17 cellular contexts compared by ENCODE assay signal in genomic region chr14:52020866-52021717, GRCh38. TPM values are rescaled to one million over a fixed set of nuclear protein-coding genes. Genes with fewer than 3 reads are reported as not detected.
DNase-seq lines count a peak whose midpoint lies in the region; ATAC-seq, FAIRE-seq and TF ChIP-seq lines count a peak whose summit lies in the region.
"Had no signal": no experiment of that assay in that cellular context is flagged by ENCODE, and none has a peak within 500 bp of the region (broad histone marks: within the 10 kb centered on the region; RNA-seq: fewer than 3 reads in every experiment).

No MANE protein-coding gene starts in this region.

- DNase-seq in activated CD4-positive, alpha-beta T cell treated with anti-CD3 and anti-CD28 coated beads for 36 hours: no peak
- no peak for DNase-seq in activated CD4-positive, alpha-beta T cell treated with anti-CD3 and anti-CD28 coated beads for 1 hour
- DNase-seq in OCI-M1 (lab: John Stamatoyannopoulos, UW) (peak; percentile 68), endothelial cell of umbilical vein (ENCODE audit: low read depth, low spot score) (peak; percentile 83), gastrocnemius medialis (no peak), NCI-H1417 treated with DMSO at 0.1 percent for 48 hours (lab: John Stamatoyannopoulos, UW) (no peak), lower lobe of right lung (no peak)
- DNase-seq: 8988T, activated B cell treated with CpG ODN at 0.5 μM for 24 hours, Caco-2, immature natural killer cell, NCI-H526 treated with DMSO at 0.1 percent for 48 hours, nephron progenitor cell, SHP77 had no signal

- H3K27ac ChIP-seq in endothelial cell of umbilical vein (ENCODE audit: insufficient read depth, low read depth, low read length): peak overlapping the region; percentile 88
- H3K27ac ChIP-seq in gastrocnemius medialis: peak overlapping the region in 3 of 4 donors; percentile 28 to 57 (median 46)
- no peak overlapping the region for H3K27ac ChIP-seq in lower lobe of right lung

- no peaks in the 10 kb centered on the region for H4K20me1 ChIP-seq in endothelial cell of umbilical vein (replicated peaks; ENCODE audit: control insufficient read depth, extremely low read depth, insufficient read depth, low read length)

- H3K79me2 ChIP-seq in endothelial cell of umbilical vein (ENCODE audit: control insufficient read depth, insufficient read depth, low read length): no peaks in the 10 kb centered on the region

- TSS peak; percentile 31 for BruUV-seq in endothelial cell of umbilical vein (replicated peaks; lab: Mats Ljungman, UMichigan)

- H3K27me3 ChIP-seq in endothelial cell of umbilical vein (ENCODE audit: control insufficient read depth in 2 of 2, insufficient read depth in 2 of 2, low read length in 2 of 2) (peaks cover 0 to 2% of the 10 kb centered on the region in 2 experiments), gastrocnemius medialis (no peaks in the 10 kb centered on the region), lower lobe of right lung (ENCODE audit: low read depth) (no peaks in the 10 kb centered on the region)

- no peaks in the 10 kb centered on the region for H3K9me1 ChIP-seq in endothelial cell of umbilical vein (replicated peaks; ENCODE audit: control insufficient read depth, extremely low read depth, insufficient read depth, low read length)

- peak; percentile 18 for ATAC-seq in activated CD4-positive, alpha-beta T cell treated with anti-CD3 and anti-CD28 coated beads for 36 hours
- no peak for ATAC-seq in gastrocnemius medialis
- no peak for ATAC-seq in HG02870 (IDR thresholded peaks at IDR 0.05; ENCODE audit: unreplicated experiment)
- no peak for ATAC-seq in lower lobe of right lung

- peaks cover 33% of the 10 kb centered on the region for H3K4me1 Mint-ChIP-seq in activated CD4-positive, alpha-beta T cell treated with anti-CD3 and anti-CD28 coated beads for 36 hours
- H3K4me1 Mint-ChIP-seq: nephron progenitor cell had no signal

- in situ Hi-C loops in gastrocnemius medialis (cut with MboI; ENCODE audit: low sequenced_read_pairs in 4 of 4): no loop called here

- H2AFZ ChIP-seq in endothelial cell of umbilical vein (ENCODE audit: low read depth, low read length): no peak overlapping the region

- H3K4me3 Mint-ChIP-seq in activated CD4-positive, alpha-beta T cell treated with anti-CD3 and anti-CD28 coated beads for 36 hours: no peak overlapping the region
- H3K4me3 Mint-ChIP-seq: activated B cell treated with CpG ODN at 0.5 μM for 24 hours; activated T-helper 17 cell treated with anti-CD3 and anti-CD28 coated beads, Interleukin-2, amount 50 U/mL, for 72 hours; nephron progenitor cell; type B pancreatic cell had no signal

- CTCF ChIA-PET in activated CD4-positive, alpha-beta T cell treated with anti-CD3 and anti-CD28 coated beads for 36 hours (lab: Charles Lee): interaction anchor here (0.9 kb wide), 1 partner anchor 25 kb away, joined by 3 read pairs; no protein-coding TSS in a partner anchor
- CTCF ChIA-PET in endothelial cell of umbilical vein (lab: Charles Lee): interaction anchor here (0.7 to 3.4 kb wide), 8 partner anchors 9 to 51 kb away, joined by 3 to 15 read pairs (median 4); partner anchors contain the start of gene NID2

- H3K4me2 ChIP-seq in endothelial cell of umbilical vein (ENCODE audit: insufficient read depth, low read length): peak overlapping the region; percentile 58

- H3K36me3 Mint-ChIP-seq in activated CD4-positive, alpha-beta T cell treated with anti-CD3 and anti-CD28 coated beads for 36 hours (ENCODE audit: low read depth): no peaks in the 10 kb centered on the region

- peaks cover 6% of the 10 kb centered on the region for H3K27me3 Mint-ChIP-seq in activated CD4-positive, alpha-beta T cell treated with anti-CD3 and anti-CD28 coated beads for 36 hours
- H3K27me3 Mint-ChIP-seq: activated B cell treated with CpG ODN at 0.5 μM for 24 hours; activated T-helper 17 cell treated with anti-CD3 and anti-CD28 coated beads, Interleukin-2, amount 50 U/mL, for 72 hours had no signal

- peaks cover 7% of the 10 kb centered on the region for H3K9me3 Mint-ChIP-seq in activated CD4-positive, alpha-beta T cell treated with anti-CD3 and anti-CD28 coated beads for 36 hours (ENCODE audit: low read depth)
- H3K9me3 Mint-ChIP-seq: immature natural killer cell, nephron progenitor cell had no signal

- no peaks in the 10 kb centered on the region for H3K9me3 ChIP-seq in endothelial cell of umbilical vein (replicated peaks; ENCODE audit: control insufficient read depth, insufficient read depth, low read length)
- no peaks in the 10 kb centered on the region for H3K9me3 ChIP-seq in gastrocnemius medialis
- no peaks in the 10 kb centered on the region for H3K9me3 ChIP-seq in lower lobe of right lung
- H3K9me3 ChIP-seq: Caco-2 had no signal

- peak; percentile 72 for FAIRE-seq in endothelial cell of umbilical vein (lab: Jason Lieb, UNC)

- POLR2A ChIA-PET in activated CD4-positive, alpha-beta T cell treated with anti-CD3 and anti-CD28 coated beads for 36 hours (lab: Charles Lee): no interaction called here
- POLR2A ChIA-PET in endothelial cell of umbilical vein (lab: Charles Lee): interaction anchor here (0.7 kb wide), 1 partner anchor 8 kb away, joined by 3 read pairs; no protein-coding TSS in a partner anchor

- H3K9ac ChIP-seq in endothelial cell of umbilical vein (replicated peaks; ENCODE audit: extremely low read depth, insufficient read depth, low read length): peak overlapping the region; percentile 19

- H3K4me1 ChIP-seq in endothelial cell of umbilical vein (ENCODE audit: control insufficient read depth, extremely low read depth, insufficient read depth, low read length) (peaks cover 67% of the 10 kb centered on the region), gastrocnemius medialis (peaks cover 0 to 21% of the 10 kb centered on the region in 2 donors), lower lobe of right lung (peaks cover 23% of the 10 kb centered on the region)

- H3K27ac Mint-ChIP-seq in activated CD4-positive, alpha-beta T cell treated with anti-CD3 and anti-CD28 coated beads for 36 hours: no peak overlapping the region
- H3K27ac Mint-ChIP-seq: activated B cell treated with CpG ODN at 0.5 μM for 24 hours; activated T-helper 17 cell treated with anti-CD3 and anti-CD28 coated beads, Interleukin-2, amount 50 U/mL, for 72 hours; immature natural killer cell; nephron progenitor cell had no signal

- dilution Hi-C loops in endothelial cell of umbilical vein (cut with MboI; ENCODE audit: extremely low pct_ligation_motif_present, low sequenced_read_pairs): no loop called here

- H3K36me3 ChIP-seq in endothelial cell of umbilical vein (ENCODE audit: control insufficient read depth in 2 of 2, extremely low read depth in 1 of 2, insufficient read depth in 2 of 2, low read length in 2 of 2) (no peaks in the 10 kb centered on the region), gastrocnemius medialis (no peaks in the 10 kb centered on the region), lower lobe of right lung (peaks cover 5% of the 10 kb centered on the region)

- TF ChIP-seq CTCF in endothelial cell of umbilical vein (IDR thresholded peaks at IDR 0.05; ENCODE audit: extremely low read depth in 1 of 2, insufficient read depth in 1 of 2, low read depth in 1 of 2, low read length in 2 of 2) (no peak), gastrocnemius medialis (IDR thresholded peaks at IDR 0.05 in 4 of 5, conservative IDR thresholded peaks at IDR 0.05 in 1 of 5) (no peak), lower lobe of right lung (IDR thresholded peaks at IDR 0.05) (no peak)

- H3K4me3 ChIP-seq in endothelial cell of umbilical vein (replicated peaks in 1 of 3; ENCODE audit: insufficient read depth in 1 of 3, low read depth in 1 of 3, low read length in 3 of 3) (no peak overlapping the region), gastrocnemius medialis (no peak overlapping the region), lower lobe of right lung (no peak overlapping the region)

- intact Hi-C loops in activated CD4-positive, alpha-beta T cell treated with anti-CD3 and anti-CD28 coated beads for 36 hours (cut with DNase I, micrococcal nuclease): no loop called here
- intact Hi-C loops in endothelial cell of umbilical vein (cut with micrococcal nuclease): loop anchor here (1.0 kb wide), 2 partner anchors 48 to 110 kb away; partner anchors contain the start of gene NID2
- intact Hi-C loops in gastrocnemius medialis (cut with DNase I; ENCODE audit: low total_unique reads): no loop called here
- intact Hi-C loops in lower lobe of right lung (cut with DNase I): no loop called here

- TF ChIP-seq POLR2A in endothelial cell of umbilical vein (IDR thresholded peaks at IDR 0.05; ENCODE audit: low read depth, low read length) (no peak), gastrocnemius medialis (IDR thresholded peaks at IDR 0.05) (no peak)

TF ChIP-seq in endothelial cell of umbilical vein, 7 proteins besides CTCF, POLR2A, EP300 and RAD21 (continues in another document):
- peak; percentile 23 for TF ChIP-seq POLR2AphosphoS5 (IDR thresholded peaks at IDR 0.05; ENCODE audit: insufficient read depth, low read depth, low read length)

RNA-seq across cellular contexts. Expression of gene RTRAF, which starts 31.7 kb away (rescaled TPM):
- total RNA-seq in activated CD4-positive, alpha-beta T cell treated with anti-CD3 and anti-CD28 coated beads for 36 hours: 100 to 1,000 TPM; 232 to 254 TPM
- total RNA-seq in endothelial cell of umbilical vein (225 and 237 TPM in 2 replicates), gastrocnemius medialis (10 to 100 TPM; 68.6 to 91.2 (median 78.4) TPM), lower lobe of right lung (124 TPM)
- polyA plus RNA-seq in endothelial cell of umbilical vein: 46.8 and 64.0 TPM in 2 replicates
- 113 TPM in 2 replicates for polyA plus RNA-seq in endothelial cell of umbilical vein (2011; cell fraction: cytosol; rRNA removed)
- 62.2 and 65.4 TPM in 2 replicates for polyA plus RNA-seq in endothelial cell of umbilical vein (2011; cell fraction: nucleus; rRNA removed)
- 264 and 316 TPM in 2 replicates for polyA plus RNA-seq in endothelial cell of umbilical vein (2012)
- 92.0 and 93.6 TPM in 2 replicates for polyA minus RNA-seq in endothelial cell of umbilical vein
- 195 TPM for polyA minus RNA-seq in endothelial cell of umbilical vein (2011; cell fraction: cytosol; rRNA and poly(A)+ RNA removed)
- polyA minus RNA-seq in endothelial cell of umbilical vein (2011; cell fraction: nucleus; rRNA and poly(A)+ RNA removed): 50.8 and 56.7 TPM in 2 replicates

RNA-seq across cellular contexts. Expression of gene NID2, which starts 47.8 kb away (rescaled TPM):
- total RNA-seq in activated CD4-positive, alpha-beta T cell treated with anti-CD3 and anti-CD28 coated beads for 36 hours: not detected
- total RNA-seq in endothelial cell of umbilical vein: 33.0 and 56.7 TPM in 2 replicates
- polyA plus RNA-seq in endothelial cell of umbilical vein: 21.7 and 22.5 TPM in 2 replicates
- polyA plus RNA-seq in endothelial cell of umbilical vein (2011; cell fraction: cytosol; rRNA removed): 14.2 and 17.0 TPM in 2 replicates
- 36.9 and 38.6 TPM in 2 replicates for polyA plus RNA-seq in endothelial cell of umbilical vein (2011; cell fraction: nucleus; rRNA removed)
- polyA plus RNA-seq in endothelial cell of umbilical vein (2012): 1.7 and 2.7 TPM in 2 replicates
- 34.1 and 39.0 TPM in 2 replicates for polyA minus RNA-seq in endothelial cell of umbilical vein
- polyA minus RNA-seq in endothelial cell of umbilical vein (2011; cell fraction: cytosol; rRNA and poly(A)+ RNA removed): 0.31 TPM
- 22.0 and 32.9 TPM in 2 replicates for polyA minus RNA-seq in endothelial cell of umbilical vein (2011; cell fraction: nucleus; rRNA and poly(A)+ RNA removed)
- total RNA-seq in gastrocnemius medialis: 1 to 10 TPM; 1.9 to 5.6 (median 4.3) TPM
- 14.6 TPM for total RNA-seq in lower lobe of right lung
- total RNA-seq: activated B cell treated with CpG ODN at 0.5 μM for 24 hours had no signal

Comparison
In these comparisons a context has a peak if more than half of its experiments do, and no peak if none do; other contexts are left out.
1. DNase-seq: peak in OCI-M1 (single experiment) and endothelial cell of umbilical vein (single experiment); none in activated CD4-positive, alpha-beta T cell treated with anti-CD3 and anti-CD28 coated beads for 36 hours (single experiment), activated CD4-positive, alpha-beta T cell treated with anti-CD3 and anti-CD28 coated beads for 1 hour (single experiment), gastrocnemius medialis (0 of 2), NCI-H1417 treated with DMSO at 0.1 percent for 48 hours (single experiment) and lower lobe of right lung (single experiment).